In the genomic region with DNA sequence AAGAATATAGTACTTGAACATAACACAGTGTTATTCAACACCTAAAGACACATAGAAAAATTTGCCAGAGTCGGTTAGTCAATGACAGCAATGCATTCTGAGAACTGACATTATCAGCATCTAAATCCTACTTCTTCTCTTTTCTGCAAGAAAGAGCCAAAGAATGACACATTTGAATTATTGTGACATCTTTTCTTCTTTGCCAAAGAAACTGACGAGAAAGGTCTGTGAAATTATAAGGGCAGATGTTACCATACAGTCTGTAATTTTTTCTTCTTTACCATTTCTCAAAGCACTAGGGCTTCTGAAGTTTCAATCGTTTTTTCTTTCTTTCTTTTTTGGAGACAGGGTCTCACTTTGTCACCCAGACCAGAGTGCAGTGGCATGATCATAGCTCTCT, we compare ENCODE assay signal across 1 cellular context.
TF ChIP-seq lines count a peak whose summit lies in the region.

No MANE protein-coding gene starts in this region.

TF ChIP-seq in neural cell, 6 proteins besides CTCF, POLR2A, EP300 and RAD21:
- TF ChIP-seq POLR2AphosphoS5 (IDR thresholded peaks at IDR 0.05) (peak; percentile 24), EZH2 (IDR thresholded peaks at IDR 0.05; ENCODE audit: borderline replicate concordance, insufficient read depth, low read length, poor library complexity, severe bottlenecking) (no peak)
